19 cellular contexts compared by ENCODE assay signal in the genomic region with DNA sequence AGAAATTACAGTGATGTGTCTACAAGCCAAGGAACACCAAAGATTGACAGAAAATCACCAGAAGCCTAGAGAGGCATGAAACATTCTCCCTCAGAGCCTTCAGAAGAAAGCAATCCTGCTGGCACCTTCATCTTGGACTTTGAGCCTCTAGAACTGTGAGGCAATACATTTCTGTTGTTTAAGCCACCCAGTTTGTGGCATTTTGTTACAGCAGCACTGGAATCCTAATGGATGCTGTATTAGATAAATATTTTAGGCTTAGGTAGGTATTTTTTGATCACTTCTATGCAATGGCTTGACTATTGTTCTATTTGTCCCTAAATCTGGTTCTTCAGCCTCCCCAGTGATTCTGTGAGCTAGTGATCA.
"Had no signal": no experiment of that assay in that cellular context is flagged by ENCODE, and none has a peak within 500 bp of the region (broad histone marks: within the 10 kb centered on the region; RNA-seq: fewer than 3 reads in every experiment).

No MANE protein-coding gene starts in this region.

- H3K36me3 Mint-ChIP-seq: activated naive CD8-positive, alpha-beta T cell treated with anti-CD3 and anti-CD28 coated beads for 36 hours; memory B cell; naive B cell; neural progenitor cell; type B pancreatic cell had no signal

- DNase-seq: activated CD4-positive, alpha-beta T cell treated with anti-CD3 and anti-CD28 coated beads for 36 hours; activated CD4-positive, alpha-beta T cell treated with anti-CD3 and anti-CD28 coated beads, Interleukin-2, amount 50 U/mL, for 48 hours; activated naive CD8-positive, alpha-beta T cell treated with anti-CD3 and anti-CD28 coated beads for 36 hours; body of pancreas; caudate nucleus; gastrocnemius medialis; head of caudate nucleus; left ventricle myocardium inferior; mucosa of descending colon; naive B cell; stimulated activated CD4-positive, alpha-beta T cell treated with anti-CD3 and anti-CD28 coated beads, Interleukin-15, amount 100 ng/mL, for 24 hours; stimulated activated CD4-positive, alpha-beta T cell treated with anti-CD3 and anti-CD28 coated beads, Interleukin-4, amount 100 ng/mL, for 1 hour; stomach had no signal

- H3K9me3 Mint-ChIP-seq: activated naive CD8-positive, alpha-beta T cell treated with anti-CD3 and anti-CD28 coated beads for 36 hours; memory B cell; neural progenitor cell; type B pancreatic cell had no signal

- H3K27me3 ChIP-seq: body of pancreas, gastrocnemius medialis, neural progenitor cell, right atrium auricular region, stomach had no signal

- H3K4me3 ChIP-seq: body of pancreas, gastrocnemius medialis, left ventricle myocardium inferior, mucosa of descending colon, neural progenitor cell, prostate gland, right atrium auricular region, skin epidermis, stomach had no signal

- H3K27ac Mint-ChIP-seq: activated CD4-positive, alpha-beta T cell treated with anti-CD3 and anti-CD28 coated beads for 36 hours; activated naive CD8-positive, alpha-beta T cell treated with anti-CD3 and anti-CD28 coated beads for 36 hours; memory B cell; naive B cell; neural progenitor cell; type B pancreatic cell had no signal

- H3K4me1 Mint-ChIP-seq: memory B cell, naive B cell, neural progenitor cell had no signal

- H2AFZ ChIP-seq: neural progenitor cell had no signal

- H3K36me3 ChIP-seq: gastrocnemius medialis, left ventricle myocardium inferior, neural progenitor cell, prostate gland, right atrium auricular region, stomach had no signal

- H3K4me3 Mint-ChIP-seq: activated CD4-positive, alpha-beta T cell treated with anti-CD3 and anti-CD28 coated beads for 36 hours; activated naive CD8-positive, alpha-beta T cell treated with anti-CD3 and anti-CD28 coated beads for 36 hours; memory B cell; naive B cell; neural progenitor cell; type B pancreatic cell had no signal

- ATAC-seq: activated CD4-positive, alpha-beta T cell treated with anti-CD3 and anti-CD28 coated beads for 36 hours; body of pancreas; gastrocnemius medialis; mucosa of descending colon had no signal

- H3K27ac ChIP-seq: body of pancreas, gastrocnemius medialis, left ventricle myocardium inferior, neural progenitor cell, prostate gland, right atrium auricular region, skin epidermis, stomach had no signal

- H3K27me3 Mint-ChIP-seq: type B pancreatic cell had no signal

- H3K9ac ChIP-seq: neural progenitor cell had no signal

- H3K9me3 ChIP-seq: body of pancreas, gastrocnemius medialis, left ventricle myocardium inferior, mucosa of descending colon, prostate gland, right atrium auricular region, stomach had no signal

- H3K4me1 ChIP-seq: body of pancreas, gastrocnemius medialis, left ventricle myocardium inferior, neural progenitor cell, prostate gland, right atrium auricular region, stomach had no signal

- H3K4me2 ChIP-seq: neural progenitor cell had no signal
